ENCODE assay signal across 21 cellular contexts in the genomic region with DNA sequence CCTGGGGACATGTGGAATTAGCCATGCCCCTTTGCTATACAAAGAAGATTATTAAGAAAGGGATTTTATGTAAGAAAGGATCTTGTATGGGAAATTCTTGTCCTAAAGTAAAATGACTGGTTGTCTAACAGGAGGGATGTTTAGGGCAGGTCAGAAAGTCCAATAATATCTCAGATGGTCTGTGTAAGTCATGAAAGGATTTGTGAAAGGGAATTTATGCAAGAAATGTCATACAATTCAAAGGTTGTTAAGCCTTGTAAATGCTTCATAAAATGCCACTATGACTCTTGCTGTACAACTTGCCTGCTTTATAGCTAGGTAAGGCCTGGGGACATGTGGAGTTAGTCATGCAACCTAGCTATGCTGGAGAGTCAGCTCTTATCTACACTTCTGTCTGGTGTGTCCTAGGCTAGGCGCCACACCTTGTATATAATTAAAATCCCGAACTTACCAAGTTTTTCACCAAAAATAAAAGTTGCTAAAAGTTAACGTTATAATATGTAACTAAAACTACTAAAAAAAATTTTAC. TPM values are rescaled to one million over a fixed set of nuclear protein-coding genes. Genes with fewer than 3 reads are reported as not detected.
DNase-seq lines count a peak whose midpoint lies in the region; ATAC-seq and TF ChIP-seq lines count a peak whose summit lies in the region.
"Had no signal": no experiment of that assay in that cellular context is flagged by ENCODE, and none has a peak within 500 bp of the region (broad histone marks: within the 10 kb centered on the region; RNA-seq: fewer than 3 reads in every experiment).

No MANE protein-coding gene starts in this region.

- H3F3A ChIP-seq in smooth muscle cell (ENCODE audit: low read depth): no peaks in the 10 kb centered on the region

- H3K9me3 ChIP-seq in colonic mucosa: no peaks in the 10 kb centered on the region
- H3K9me3 ChIP-seq in smooth muscle cell (replicated peaks; ENCODE audit: low read depth): no peaks in the 10 kb centered on the region

- H3K9ac ChIP-seq in colonic mucosa (ENCODE audit: low read depth in 2 of 2, low read length in 2 of 2) (peak overlapping the region in 1 of 2 donors; percentile 26), smooth muscle cell (ENCODE audit: low read depth) (no peak overlapping the region)

- H3K4me2 ChIP-seq in smooth muscle cell: peak overlapping the region; percentile 53
- H3K4me2 ChIP-seq: PC-9 had no signal

- H3K4me1 ChIP-seq in colonic mucosa (no peaks in the 10 kb centered on the region), smooth muscle cell (ENCODE audit: low read depth) (no peaks in the 10 kb centered on the region)

- H4K20me1 ChIP-seq in smooth muscle cell (ENCODE audit: low read depth): no peaks in the 10 kb centered on the region

- H3K4me3 ChIP-seq in colonic mucosa (no peak overlapping the region), smooth muscle cell (no peak overlapping the region)
- H3K4me3 ChIP-seq: PC-9 had no signal

- intact Hi-C loops in colonic mucosa (cut with DNase I): no loop called here

- no peak for TF ChIP-seq CTCF in colonic mucosa (IDR thresholded peaks at IDR 0.05)
- no peak for TF ChIP-seq CTCF in smooth muscle cell (IDR thresholded peaks at IDR 0.05; ENCODE audit: borderline replicate concordance, insufficient read depth, poor library complexity, severe bottlenecking)

- no peak overlapping the region for H2AFZ ChIP-seq in smooth muscle cell (ENCODE audit: low read depth)
- H2AFZ ChIP-seq: PC-9 had no signal

- WGBS in smooth muscle cell (ENCODE audit: low lambda C conversion rate): 63% methylated on average over 3 of the region's 3 CpGs

- no peaks in the 10 kb centered on the region for H3K79me2 ChIP-seq in smooth muscle cell (ENCODE audit: low read depth)

- no peaks in the 10 kb centered on the region for H3K27me3 ChIP-seq in colonic mucosa
- H3K27me3 ChIP-seq in smooth muscle cell (ENCODE audit: low read depth): no peaks in the 10 kb centered on the region

- DNase-seq in M059J (ENCODE audit: low read depth) (peak; percentile 36), colonic mucosa (peak; percentile 57), kidney tubule cell (ENCODE audit: low spot score) (peak; percentile 5), smooth muscle cell (lab: John Stamatoyannopoulos, UW; ENCODE audit: unreplicated experiment) (no peak), H4 (ENCODE audit: low spot score) (no peak), GM03348 (ENCODE audit: low spot score) (no peak), OCI-M2 (lab: John Stamatoyannopoulos, UW; ENCODE audit: unreplicated experiment) (no peak)
- DNase-seq: AML-193, COR-L47, DMS153, NCI-H1417 treated with DMSO at 0.1 percent for 48 hours, NCI-H1930, NCI-H2171 treated with DMSO at 0.1 percent for 48 hours, NCI-H446 treated with DMSO at 0.1 percent for 48 hours, NCI-H748 treated with DMSO at 0.1 percent for 48 hours had no signal

- no peak for ATAC-seq in activated CD4-positive, CD25-positive, alpha-beta regulatory T cell treated with anti-CD3 and anti-CD28 coated beads, Interleukin-2, amount 50 U/mL, for 24 hours

- H3K27ac ChIP-seq in colonic mucosa: peak overlapping the region; percentile 7
- peak overlapping the region; percentile 55 for H3K27ac ChIP-seq in smooth muscle cell (ENCODE audit: low read depth)
- H3K27ac ChIP-seq: HL-60, PC-9 had no signal

- H3K36me3 ChIP-seq in colonic mucosa (no peaks in the 10 kb centered on the region), smooth muscle cell (ENCODE audit: low read depth) (no peaks in the 10 kb centered on the region)

RNA-seq across cellular contexts. Expression of a gene that starts 36.9 kb away (rescaled TPM):
- not detected in 2 replicates for total RNA-seq in M059J (2014; rRNA removed; shearing (Covaris generic))
- total RNA-seq in colonic mucosa: 1 to 10 TPM; 1.8 to 3.2 TPM
- not detected in 2 replicates for total RNA-seq in smooth muscle cell
- not detected in 2 replicates for polyA plus RNA-seq in smooth muscle cell
- total RNA-seq in H4 (2014; rRNA removed; shearing (Covaris generic)): not detected in 2 replicates
- total RNA-seq: LHCN-M2, PC-9 had no signal
- polyA plus RNA-seq: CD14-positive monocyte, IgD-negative memory B cell had no signal

RNA-seq across cellular contexts. Expression of a gene that starts 54.3 kb away (rescaled TPM):
- 7.9 and 18.3 TPM in 2 replicates for total RNA-seq in M059J (2014; rRNA removed; shearing (Covaris generic))
- total RNA-seq in colonic mucosa: 10 to 100 TPM; 52.4 to 60.8 TPM
- 32.3 and 39.0 TPM in 2 replicates for total RNA-seq in smooth muscle cell
- polyA plus RNA-seq in smooth muscle cell: 16.7 and 20.6 TPM in 2 replicates
- total RNA-seq in H4 (2014; rRNA removed; shearing (Covaris generic)): 9.7 and 12.3 TPM in 2 replicates

Comparison
In these comparisons a context has a peak if more than half of its experiments do, and no peak if none do; other contexts are left out.
1. DNase-seq: peak in M059J (single experiment), colonic mucosa (single experiment) and kidney tubule cell (single experiment); none in smooth muscle cell (single experiment), H4 (single experiment), GM03348 (single experiment) and OCI-M2 (single experiment).